13 cellular contexts compared by ENCODE assay signal in the genomic region with DNA sequence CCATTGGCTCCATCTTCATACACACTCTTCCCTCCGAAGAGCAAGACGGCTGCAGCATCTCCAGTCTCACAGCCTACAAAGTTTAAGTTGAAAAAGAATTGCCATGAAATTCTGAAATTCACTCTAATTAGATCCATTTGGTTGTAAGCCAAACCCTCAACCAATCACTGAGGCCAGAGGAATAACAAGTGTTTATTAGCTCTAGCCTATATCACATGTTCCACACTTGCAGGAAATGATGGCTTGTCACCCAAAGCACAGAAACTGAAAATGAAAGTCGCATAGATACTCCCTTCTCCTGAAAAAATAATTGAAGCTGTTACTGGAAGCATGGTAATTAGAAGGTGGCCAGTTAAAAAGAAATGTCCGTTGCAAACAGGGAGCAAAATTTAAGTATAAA.
DNase-seq lines count a peak whose midpoint lies in the region; ATAC-seq, FAIRE-seq and TF ChIP-seq lines count a peak whose summit lies in the region.
"Had no signal": no experiment of that assay in that cellular context is flagged by ENCODE, and none has a peak within 500 bp of the region (broad histone marks: within the 10 kb centered on the region; RNA-seq: fewer than 3 reads in every experiment).

No MANE protein-coding gene starts in this region.

- no peaks in the 10 kb centered on the region for H3K79me2 ChIP-seq in HepG2 (ENCODE audit: insufficient read depth, low read length)

- H3K4me1 ChIP-seq in liver (ENCODE audit: control insufficient read depth in 4 of 4, insufficient read depth in 4 of 4, low read length in 3 of 4) = peaks cover 0 to 3% (median 0%) of the 10 kb centered on the region in 4 donors
- H3K4me1 ChIP-seq in HepG2 (ENCODE audit: insufficient read depth, low read length) = no peaks in the 10 kb centered on the region
- H3K4me1 ChIP-seq: BE2C had no signal

- TF ChIP-seq POLR2A in HepG2 (IDR thresholded peaks at IDR 0.05; ENCODE audit: insufficient read depth in 1 of 2, low read depth in 2 of 2, low read length in 2 of 2) = no peak

- no peak overlapping the region for H2AFZ ChIP-seq in HepG2 (ENCODE audit: low read length)

- no peak for TF ChIP-seq EP300 in HepG2 (IDR thresholded peaks at IDR 0.05; ENCODE audit: low read depth in 2 of 2, low read length in 2 of 2)
- no peak for TF ChIP-seq EP300 in HepG2 (CRISPR knock-in tag; IDR thresholded peaks at IDR 0.05; ENCODE audit: borderline replicate concordance)

- no peak for FAIRE-seq in HepG2 (lab: Jason Lieb, UNC)

- no peak overlapping the region for H3K4me2 ChIP-seq in HepG2 (ENCODE audit: low read depth, low read length)

- no peak for TF ChIP-seq CTCF in liver (IDR thresholded peaks at IDR 0.05; ENCODE audit: low read depth, low read length, missing input control)
- no peak for TF ChIP-seq CTCF in HepG2 (CRISPR knock-in tag; IDR thresholded peaks at IDR 0.05)

- no TSS peak for BruUV-seq in HepG2 (replicated peaks; lab: Mats Ljungman, UMichigan)

- WGBS in liver = 71% methylated on average over 4 of the region's 4 CpGs
- 14% methylated on average over 4 of the region's 4 CpGs for WGBS in HepG2 (ENCODE audit: low lambda C conversion rate)

- H3K4me3 ChIP-seq in liver (ENCODE audit: low read depth in 1 of 3, low read length in 3 of 3) (peak overlapping the region in 2 of 3 donors; percentile 2 to 28), HepG2 (replicated peaks in 1 of 3; ENCODE audit: insufficient read depth in 1 of 3, low read depth in 2 of 3, low read length in 3 of 3) (no peak overlapping the region)

- in situ Hi-C loops in HepG2 (cut with HindIII; ENCODE audit: extremely low pct_ligation_motif_present, low pct_unique_long_range_greater_than_20kb) = no loop called here

- ATAC-seq in HepG2 (no peak), HG03439 (IDR thresholded peaks at IDR 0.05; ENCODE audit: unreplicated experiment) (no peak), HG02973 (IDR thresholded peaks at IDR 0.05; ENCODE audit: unreplicated experiment) (no peak), HG03565 (IDR thresholded peaks at IDR 0.05; ENCODE audit: unreplicated experiment) (no peak)
- ATAC-seq: naive thymus-derived CD4-positive, alpha-beta T cell; stimulated activated naive B cell treated with anti-CD40 and anti-IgM and Interleukin-4, amounts not matched to agents 10 μg/mL and 1 μg/mL and 100 μg/mL, for 72 hours had no signal

- H3K27me3 ChIP-seq in liver (ENCODE audit: control insufficient read depth in 4 of 4, insufficient read depth in 4 of 4, low read length in 3 of 4) = no peaks in the 10 kb centered on the region
- H3K27me3 ChIP-seq in HepG2 (ENCODE audit: control insufficient read depth in 1 of 2, insufficient read depth in 2 of 2, low read length in 2 of 2) = no peaks in the 10 kb centered on the region
- H3K27me3 ChIP-seq: BE2C had no signal

- H3K9ac ChIP-seq in liver (ENCODE audit: low read depth in 1 of 2, low read length in 2 of 2) (no peak overlapping the region), HepG2 (ENCODE audit: insufficient read depth, low read depth, low read length) (no peak overlapping the region)

- H3K27ac ChIP-seq in liver (ENCODE audit: low read depth in 1 of 2, low read length in 2 of 2) = no peak overlapping the region
- H3K27ac ChIP-seq in HepG2 (ENCODE audit: extremely low read length, insufficient read depth, low read length) = no peak overlapping the region

- TF ChIP-seq RAD21 in liver (IDR thresholded peaks at IDR 0.05) = no peak
- no peak for TF ChIP-seq RAD21 in HepG2 (CRISPR knock-in tag; IDR thresholded peaks at IDR 0.05)

- POLR2A ChIA-PET in HepG2 (lab: Yijun Ruan, JAX) = no interaction called here

- intact Hi-C loops in HepG2 (cut with micrococcal nuclease; ENCODE audit: unreplicated experiment) = no loop called here

- no peaks in the 10 kb centered on the region for H4K20me1 ChIP-seq in HepG2 (ENCODE audit: insufficient read depth, low read length)

- CTCF ChIA-PET in HepG2 (lab: Yijun Ruan, JAX; ENCODE audit: low intra/inter-chr PET ratio, low total read pairs) = no interaction called here

- H3K36me3 ChIP-seq in liver (ENCODE audit: control insufficient read depth in 4 of 4, insufficient read depth in 3 of 4, low read depth in 1 of 4, low read length in 3 of 4) (no peaks in the 10 kb centered on the region), HepG2 (replicated peaks in 1 of 2; ENCODE audit: control insufficient read depth in 1 of 2, insufficient read depth in 2 of 2, low read length in 2 of 2) (no peaks in the 10 kb centered on the region)
- H3K36me3 ChIP-seq: BE2C had no signal

- DNase-seq in HepG2 (ENCODE audit: low spot score) (no peak), NCI-H2029 treated with DMSO at 0.1 percent for 48 hours (lab: John Stamatoyannopoulos, UW) (peak; percentile 53), fibroblast of peridontal ligament (ENCODE audit: extremely low read depth) (peak; percentile 43), SHP77 (lab: John Stamatoyannopoulos, UW) (no peak)
- DNase-seq: activated CD4-positive, alpha-beta T cell treated with anti-CD3 and anti-CD28 coated beads, Interleukin-2, amount 50 U/mL, for 4 hours; BE2C; naive thymus-derived CD4-positive, alpha-beta T cell; NCI-H1694 treated with DMSO at 0.1 percent for 48 hours; stimulated activated naive B cell treated with anti-CD40 and anti-IgM and Interleukin-4, amounts not matched to agents 10 μg/mL and 1 μg/mL and 100 μg/mL, for 72 hours had no signal

- no peaks in the 10 kb centered on the region for H3K9me3 ChIP-seq in liver (ENCODE audit: control insufficient read depth in 4 of 4, low read length in 3 of 4)
- no peaks in the 10 kb centered on the region for H3K9me3 ChIP-seq in HepG2 (ENCODE audit: low read length)
- H3K9me3 ChIP-seq: BE2C had no signal

TF ChIP-seq in liver, 16 proteins besides CTCF, POLR2A, EP300 and RAD21:
- TF ChIP-seq EGR1 (IDR thresholded peaks at IDR 0.05; ENCODE audit: low read depth in 2 of 2) (no peak), GABPA (IDR thresholded peaks at IDR 0.05 in 1 of 2, conservative IDR thresholded peaks at IDR 0.05 in 1 of 2) (no peak), HNF4G (IDR thresholded peaks at IDR 0.05) (no peak), TAF1 (conservative IDR thresholded peaks at IDR 0.05) (no peak)
TF ChIP-seq in liver: peak in this region for 0.

TF ChIP-seq in HepG2, 621 proteins besides CTCF, POLR2A, EP300 and RAD21:
- no peak for TF ChIP-seq BRD4 (CRISPR knock-in tag; IDR thresholded peaks at IDR 0.05)
- TF ChIP-seq, protein P1, sequence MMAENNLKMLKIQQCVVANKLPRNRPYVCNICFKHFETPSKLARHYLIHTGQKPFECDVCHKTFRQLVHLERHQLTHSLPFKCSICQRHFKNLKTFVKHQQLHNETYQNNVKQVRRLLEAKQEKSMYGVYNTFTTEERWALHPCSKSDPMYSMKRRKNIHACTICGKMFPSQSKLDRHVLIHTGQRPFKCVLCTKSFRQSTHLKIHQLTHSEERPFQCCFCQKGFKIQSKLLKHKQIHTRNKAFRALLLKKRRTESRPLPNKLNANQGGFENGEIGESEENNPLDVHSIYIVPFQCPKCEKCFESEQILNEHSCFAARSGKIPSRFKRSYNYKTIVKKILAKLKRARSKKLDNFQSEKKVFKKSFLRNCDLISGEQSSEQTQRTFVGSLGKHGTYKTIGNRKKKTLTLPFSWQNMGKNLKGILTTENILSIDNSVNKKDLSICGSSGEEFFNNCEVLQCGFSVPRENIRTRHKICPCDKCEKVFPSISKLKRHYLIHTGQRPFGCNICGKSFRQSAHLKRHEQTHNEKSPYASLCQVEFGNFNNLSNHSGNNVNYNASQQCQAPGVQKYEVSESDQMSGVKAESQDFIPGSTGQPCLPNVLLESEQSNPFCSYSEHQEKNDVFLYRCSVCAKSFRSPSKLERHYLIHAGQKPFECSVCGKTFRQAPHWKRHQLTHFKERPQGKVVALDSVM (CRISPR knock-in tag; IDR thresholded peaks at IDR 0.05) = no peak
- TF ChIP-seq FOXA1 (IDR thresholded peaks at IDR 0.05) = no peak
- TF ChIP-seq FOXA1 (CRISPR knock-in tag; IDR thresholded peaks at IDR 0.05) = no peak
- no peak for TF ChIP-seq RFX1 (IDR thresholded peaks at IDR 0.05)
- TF ChIP-seq ZNF496 (CRISPR knock-in tag; IDR thresholded peaks at IDR 0.05; ENCODE audit: insufficient replicate concordance) = no peak
- no peak for TF ChIP-seq SCMH1 (CRISPR knock-in tag; IDR thresholded peaks at IDR 0.05; ENCODE audit: borderline replicate concordance)
- no peak for TF ChIP-seq ZNF296 (CRISPR knock-in tag; conservative IDR thresholded peaks at IDR 0.05)
- no peak for TF ChIP-seq ZSCAN9 (CRISPR knock-in tag; IDR thresholded peaks at IDR 0.05; ENCODE audit: borderline replicate concordance)
- TF ChIP-seq CBFB (CRISPR knock-in tag; IDR thresholded peaks at IDR 0.05) = no peak
- TF ChIP-seq, protein P2, sequence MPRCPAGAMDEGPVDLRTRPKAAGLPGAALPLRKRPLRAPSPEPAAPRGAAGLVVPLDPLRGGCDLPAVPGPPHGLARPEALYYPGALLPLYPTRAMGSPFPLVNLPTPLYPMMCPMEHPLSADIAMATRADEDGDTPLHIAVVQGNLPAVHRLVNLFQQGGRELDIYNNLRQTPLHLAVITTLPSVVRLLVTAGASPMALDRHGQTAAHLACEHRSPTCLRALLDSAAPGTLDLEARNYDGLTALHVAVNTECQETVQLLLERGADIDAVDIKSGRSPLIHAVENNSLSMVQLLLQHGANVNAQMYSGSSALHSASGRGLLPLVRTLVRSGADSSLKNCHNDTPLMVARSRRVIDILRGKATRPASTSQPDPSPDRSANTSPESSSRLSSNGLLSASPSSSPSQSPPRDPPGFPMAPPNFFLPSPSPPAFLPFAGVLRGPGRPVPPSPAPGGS (CRISPR knock-in tag; IDR thresholded peaks at IDR 0.05) = no peak
- no peak for TF ChIP-seq ZSCAN22 (CRISPR knock-in tag; IDR thresholded peaks at IDR 0.05)
- TF ChIP-seq, protein P3, sequence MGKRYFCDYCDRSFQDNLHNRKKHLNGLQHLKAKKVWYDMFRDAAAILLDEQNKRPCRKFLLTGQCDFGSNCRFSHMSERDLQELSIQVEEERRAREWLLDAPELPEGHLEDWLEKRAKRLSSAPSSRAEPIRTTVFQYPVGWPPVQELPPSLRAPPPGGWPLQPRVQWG (CRISPR knock-in tag; IDR thresholded peaks at IDR 0.05; ENCODE audit: borderline replicate concordance, low read depth) = no peak
- no peak for TF ChIP-seq KLF13 (CRISPR knock-in tag; IDR thresholded peaks at IDR 0.05)
- no peak for TF ChIP-seq AHR (CRISPR knock-in tag; IDR thresholded peaks at IDR 0.05)
- TF ChIP-seq, protein P4, sequence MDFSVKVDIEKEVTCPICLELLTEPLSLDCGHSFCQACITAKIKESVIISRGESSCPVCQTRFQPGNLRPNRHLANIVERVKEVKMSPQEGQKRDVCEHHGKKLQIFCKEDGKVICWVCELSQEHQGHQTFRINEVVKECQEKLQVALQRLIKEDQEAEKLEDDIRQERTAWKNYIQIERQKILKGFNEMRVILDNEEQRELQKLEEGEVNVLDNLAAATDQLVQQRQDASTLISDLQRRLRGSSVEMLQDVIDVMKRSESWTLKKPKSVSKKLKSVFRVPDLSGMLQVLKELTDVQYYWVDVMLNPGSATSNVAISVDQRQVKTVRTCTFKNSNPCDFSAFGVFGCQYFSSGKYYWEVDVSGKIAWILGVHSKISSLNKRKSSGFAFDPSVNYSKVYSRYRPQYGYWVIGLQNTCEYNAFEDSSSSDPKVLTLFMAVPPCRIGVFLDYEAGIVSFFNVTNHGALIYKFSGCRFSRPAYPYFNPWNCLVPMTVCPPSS (IDR thresholded peaks at IDR 0.05) = no peak
TF ChIP-seq in HepG2: peak in this region for 0.

Comparison
In these comparisons a context has a peak if more than half of its experiments do, and no peak if none do; other contexts are left out.
1. H3K4me3 ChIP-seq: peak in liver (2 of 3); none in HepG2 (0 of 3).
2. DNase-seq: peak in NCI-H2029 treated with DMSO at 0.1 percent for 48 hours (single experiment) and fibroblast of peridontal ligament (single experiment); none in HepG2 (single experiment) and SHP77 (0 of 2).